1 cellular context compared by ENCODE assay signal in the genomic region with DNA sequence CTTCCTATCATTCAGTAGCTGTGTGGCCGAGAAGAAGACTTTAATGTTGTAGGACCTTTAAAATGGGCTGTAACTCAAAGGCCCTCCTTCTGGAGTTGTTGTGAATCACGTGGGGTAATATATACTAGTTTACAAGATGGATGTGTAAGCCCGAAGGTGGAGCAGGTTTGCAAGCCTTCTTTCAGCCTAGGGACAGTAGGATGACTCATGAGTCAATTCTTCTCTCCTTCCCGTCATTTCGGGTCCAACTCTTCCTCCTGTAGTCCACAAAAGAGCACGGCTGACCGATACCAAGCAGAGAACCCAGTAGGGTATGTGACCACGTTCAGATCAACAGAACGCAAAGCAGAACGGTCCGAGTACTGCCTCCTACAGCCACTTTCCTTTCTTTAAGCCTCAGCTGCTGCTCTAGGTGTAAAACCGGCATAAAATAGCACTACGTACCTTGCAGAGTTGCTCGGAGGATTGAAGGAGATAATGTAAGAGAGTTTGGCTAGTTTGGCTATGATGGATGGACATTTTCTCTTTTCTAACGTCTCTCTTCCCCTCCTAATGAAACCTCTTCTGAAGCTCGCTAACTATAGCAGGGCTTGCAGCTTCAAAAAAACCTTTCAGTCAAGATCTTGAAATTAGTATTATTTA.
A peak's percentile ranks its signal among the peaks of the same experiment; 100 is the strongest.
TF ChIP-seq lines count a peak whose summit lies in the region.

No MANE protein-coding gene starts in this region.

TF ChIP-seq in HepG2, 621 proteins besides CTCF, POLR2A, EP300 and RAD21 (continued from another document and continues in another):
- TF ChIP-seq ZNF282 (IDR thresholded peaks at IDR 0.05; ENCODE audit: partially characterized antibody) (no peak), ZNF709 (CRISPR knock-in tag; IDR thresholded peaks at IDR 0.05) (no peak; the same call in 1 of the 2 replicates), NFE2L2 (IDR thresholded peaks at IDR 0.05; ENCODE audit: low read length) (no peak), MAFF (IDR thresholded peaks at IDR 0.05; ENCODE audit: low read depth, low read length) (no peak), JUND (CRISPR knock-in tag; IDR thresholded peaks at IDR 0.05) (peak; percentile 35; the same call in 1 of the 2 replicates), ZNF563 (CRISPR knock-in tag; IDR thresholded peaks at IDR 0.05) (no peak), POGZ (CRISPR knock-in tag; IDR thresholded peaks at IDR 0.05) (0 out of 2 replicates have a peak, but pooled peaks have one; percentile 18), HDAC2 (CRISPR knock-in tag; IDR thresholded peaks at IDR 0.05) (peak; percentile 50; the same call in 1 of the 2 replicates), ZNF672 (CRISPR knock-in tag; IDR thresholded peaks at IDR 0.05) (no peak), ZNF678 (CRISPR knock-in tag; IDR thresholded peaks at IDR 0.05) (no peak), HDAC6 (IDR thresholded peaks at IDR 0.05; ENCODE audit: low read depth, low read length) (no peak), MBD4 (IDR thresholded peaks at IDR 0.05; ENCODE audit: borderline replicate concordance, low read length) (no peak), POLR2AphosphoS5 (IDR thresholded peaks at IDR 0.05; ENCODE audit: low read depth, low read length) (peak; percentile 44; the same call in 1 of the 2 replicates), FLYWCH1 (CRISPR knock-in tag; IDR thresholded peaks at IDR 0.05) (no peak), FIP1L1 (IDR thresholded peaks at IDR 0.05; ENCODE audit: borderline replicate concordance, insufficient read depth, low read depth, low read length) (no peak), FOSL1 (CRISPR knock-in tag; IDR thresholded peaks at IDR 0.05; ENCODE audit: borderline replicate concordance) (no peak), SOX5 (CRISPR knock-in tag; IDR thresholded peaks at IDR 0.05; ENCODE audit: borderline replicate concordance) (no peak), SETDB1 (CRISPR knock-in tag; IDR thresholded peaks at IDR 0.05; ENCODE audit: borderline replicate concordance) (no peak), MYC (CRISPR knock-in tag; IDR thresholded peaks at IDR 0.05; ENCODE audit: borderline replicate concordance) (0 out of 2 replicates have a peak, but pooled peaks have one; percentile 21), ZNF557 (CRISPR knock-in tag; IDR thresholded peaks at IDR 0.05) (no peak), TSC22D2 (CRISPR knock-in tag; IDR thresholded peaks at IDR 0.05; ENCODE audit: borderline replicate concordance) (no peak), CAMTA2 (CRISPR knock-in tag; IDR thresholded peaks at IDR 0.05; ENCODE audit: borderline replicate concordance) (no peak), KAT8 (CRISPR knock-in tag; IDR thresholded peaks at IDR 0.05) (peak; percentile 40; the same call in 1 of the 2 replicates), ZMYM2 (CRISPR knock-in tag; IDR thresholded peaks at IDR 0.05) (no peak; the same call in 1 of the 2 replicates), MAZ (IDR thresholded peaks at IDR 0.05; ENCODE audit: borderline replicate concordance, low read depth, low read length) (no peak), MAZ (CRISPR knock-in tag; IDR thresholded peaks at IDR 0.05; ENCODE audit: low read depth) (no peak), ZBTB7A (CRISPR knock-in tag; IDR thresholded peaks at IDR 0.05) (no peak), ARNT (IDR thresholded peaks at IDR 0.05) (no peak), NFIC (IDR thresholded peaks at IDR 0.05; ENCODE audit: low read length) (no peak), ZNF816 (CRISPR knock-in tag; IDR thresholded peaks at IDR 0.05; ENCODE audit: borderline replicate concordance) (no peak), ZFP82 (CRISPR knock-in tag; IDR thresholded peaks at IDR 0.05; ENCODE audit: borderline replicate concordance) (no peak), SNAPC2 (CRISPR knock-in tag; IDR thresholded peaks at IDR 0.05) (no peak), FOXK1 (CRISPR knock-in tag; IDR thresholded peaks at IDR 0.05; ENCODE audit: borderline replicate concordance, low read depth) (peak; percentile 16; the same call in 1 of the 2 replicates), ZBTB7B (CRISPR knock-in tag; IDR thresholded peaks at IDR 0.05) (no peak)
- TF ChIP-seq, protein P1, sequence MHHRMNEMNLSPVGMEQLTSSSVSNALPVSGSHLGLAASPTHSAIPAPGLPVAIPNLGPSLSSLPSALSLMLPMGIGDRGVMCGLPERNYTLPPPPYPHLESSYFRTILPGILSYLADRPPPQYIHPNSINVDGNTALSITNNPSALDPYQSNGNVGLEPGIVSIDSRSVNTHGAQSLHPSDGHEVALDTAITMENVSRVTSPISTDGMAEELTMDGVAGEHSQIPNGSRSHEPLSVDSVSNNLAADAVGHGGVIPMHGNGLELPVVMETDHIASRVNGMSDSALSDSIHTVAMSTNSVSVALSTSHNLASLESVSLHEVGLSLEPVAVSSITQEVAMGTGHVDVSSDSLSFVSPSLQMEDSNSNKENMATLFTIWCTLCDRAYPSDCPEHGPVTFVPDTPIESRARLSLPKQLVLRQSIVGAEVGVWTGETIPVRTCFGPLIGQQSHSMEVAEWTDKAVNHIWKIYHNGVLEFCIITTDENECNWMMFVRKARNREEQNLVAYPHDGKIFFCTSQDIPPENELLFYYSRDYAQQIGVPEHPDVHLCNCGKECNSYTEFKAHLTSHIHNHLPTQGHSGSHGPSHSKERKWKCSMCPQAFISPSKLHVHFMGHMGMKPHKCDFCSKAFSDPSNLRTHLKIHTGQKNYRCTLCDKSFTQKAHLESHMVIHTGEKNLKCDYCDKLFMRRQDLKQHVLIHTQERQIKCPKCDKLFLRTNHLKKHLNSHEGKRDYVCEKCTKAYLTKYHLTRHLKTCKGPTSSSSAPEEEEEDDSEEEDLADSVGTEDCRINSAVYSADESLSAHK (CRISPR knock-in tag; IDR thresholded peaks at IDR 0.05; ENCODE audit: borderline replicate concordance): no peak
- TF ChIP-seq, protein P2, sequence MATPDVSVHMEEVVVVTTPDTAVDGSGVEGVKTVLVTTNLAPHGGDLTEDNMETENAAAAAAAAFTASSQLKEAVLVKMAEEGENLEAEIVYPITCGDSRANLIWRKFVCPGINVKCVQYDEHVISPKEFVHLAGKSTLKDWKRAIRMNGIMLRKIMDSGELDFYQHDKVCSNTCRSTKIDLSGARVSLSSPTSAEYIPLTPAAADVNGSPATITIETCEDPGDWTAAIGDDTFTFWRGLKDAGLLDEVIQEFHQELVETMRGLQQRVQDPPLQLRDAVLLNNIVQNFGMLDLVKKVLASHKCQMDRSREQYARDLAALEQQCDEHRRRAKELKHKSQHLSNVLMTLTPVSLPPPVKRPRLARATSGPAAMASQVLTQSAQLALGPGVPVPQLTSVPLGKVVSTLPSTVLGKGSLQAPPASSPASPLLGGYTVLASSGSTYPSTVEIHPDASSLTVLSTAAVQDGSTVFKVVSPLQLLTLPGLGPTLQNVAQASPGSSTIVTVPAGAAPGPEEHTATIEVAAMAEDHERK (CRISPR knock-in tag; IDR thresholded peaks at IDR 0.05; ENCODE audit: low read depth): no peak
- TF ChIP-seq, protein P3, sequence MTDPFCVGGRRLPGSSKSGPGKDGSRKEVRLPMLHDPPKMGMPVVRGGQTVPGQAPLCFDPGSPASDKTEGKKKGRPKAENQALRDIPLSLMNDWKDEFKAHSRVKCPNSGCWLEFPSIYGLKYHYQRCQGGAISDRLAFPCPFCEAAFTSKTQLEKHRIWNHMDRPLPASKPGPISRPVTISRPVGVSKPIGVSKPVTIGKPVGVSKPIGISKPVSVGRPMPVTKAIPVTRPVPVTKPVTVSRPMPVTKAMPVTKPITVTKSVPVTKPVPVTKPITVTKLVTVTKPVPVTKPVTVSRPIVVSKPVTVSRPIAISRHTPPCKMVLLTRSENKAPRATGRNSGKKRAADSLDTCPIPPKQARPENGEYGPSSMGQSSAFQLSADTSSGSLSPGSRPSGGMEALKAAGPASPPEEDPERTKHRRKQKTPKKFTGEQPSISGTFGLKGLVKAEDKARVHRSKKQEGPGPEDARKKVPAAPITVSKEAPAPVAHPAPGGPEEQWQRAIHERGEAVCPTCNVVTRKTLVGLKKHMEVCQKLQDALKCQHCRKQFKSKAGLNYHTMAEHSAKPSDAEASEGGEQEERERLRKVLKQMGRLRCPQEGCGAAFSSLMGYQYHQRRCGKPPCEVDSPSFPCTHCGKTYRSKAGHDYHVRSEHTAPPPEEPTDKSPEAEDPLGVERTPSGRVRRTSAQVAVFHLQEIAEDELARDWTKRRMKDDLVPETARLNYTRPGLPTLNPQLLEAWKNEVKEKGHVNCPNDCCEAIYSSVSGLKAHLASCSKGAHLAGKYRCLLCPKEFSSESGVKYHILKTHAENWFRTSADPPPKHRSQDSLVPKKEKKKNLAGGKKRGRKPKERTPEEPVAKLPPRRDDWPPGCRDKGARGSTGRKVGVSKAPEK (CRISPR knock-in tag; IDR thresholded peaks at IDR 0.05; ENCODE audit: borderline replicate concordance): no peak
- TF ChIP-seq, protein P4, sequence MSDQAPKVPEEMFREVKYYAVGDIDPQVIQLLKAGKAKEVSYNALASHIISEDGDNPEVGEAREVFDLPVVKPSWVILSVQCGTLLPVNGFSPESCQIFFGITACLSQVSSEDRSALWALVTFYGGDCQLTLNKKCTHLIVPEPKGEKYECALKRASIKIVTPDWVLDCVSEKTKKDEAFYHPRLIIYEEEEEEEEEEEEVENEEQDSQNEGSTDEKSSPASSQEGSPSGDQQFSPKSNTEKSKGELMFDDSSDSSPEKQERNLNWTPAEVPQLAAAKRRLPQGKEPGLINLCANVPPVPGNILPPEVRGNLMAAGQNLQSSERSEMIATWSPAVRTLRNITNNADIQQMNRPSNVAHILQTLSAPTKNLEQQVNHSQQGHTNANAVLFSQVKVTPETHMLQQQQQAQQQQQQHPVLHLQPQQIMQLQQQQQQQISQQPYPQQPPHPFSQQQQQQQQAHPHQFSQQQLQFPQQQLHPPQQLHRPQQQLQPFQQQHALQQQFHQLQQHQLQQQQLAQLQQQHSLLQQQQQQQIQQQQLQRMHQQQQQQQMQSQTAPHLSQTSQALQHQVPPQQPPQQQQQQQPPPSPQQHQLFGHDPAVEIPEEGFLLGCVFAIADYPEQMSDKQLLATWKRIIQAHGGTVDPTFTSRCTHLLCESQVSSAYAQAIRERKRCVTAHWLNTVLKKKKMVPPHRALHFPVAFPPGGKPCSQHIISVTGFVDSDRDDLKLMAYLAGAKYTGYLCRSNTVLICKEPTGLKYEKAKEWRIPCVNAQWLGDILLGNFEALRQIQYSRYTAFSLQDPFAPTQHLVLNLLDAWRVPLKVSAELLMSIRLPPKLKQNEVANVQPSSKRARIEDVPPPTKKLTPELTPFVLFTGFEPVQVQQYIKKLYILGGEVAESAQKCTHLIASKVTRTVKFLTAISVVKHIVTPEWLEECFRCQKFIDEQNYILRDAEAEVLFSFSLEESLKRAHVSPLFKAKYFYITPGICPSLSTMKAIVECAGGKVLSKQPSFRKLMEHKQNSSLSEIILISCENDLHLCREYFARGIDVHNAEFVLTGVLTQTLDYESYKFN (CRISPR knock-in tag; conservative IDR thresholded peaks at IDR 0.05): no peak
- TF ChIP-seq, protein P5, sequence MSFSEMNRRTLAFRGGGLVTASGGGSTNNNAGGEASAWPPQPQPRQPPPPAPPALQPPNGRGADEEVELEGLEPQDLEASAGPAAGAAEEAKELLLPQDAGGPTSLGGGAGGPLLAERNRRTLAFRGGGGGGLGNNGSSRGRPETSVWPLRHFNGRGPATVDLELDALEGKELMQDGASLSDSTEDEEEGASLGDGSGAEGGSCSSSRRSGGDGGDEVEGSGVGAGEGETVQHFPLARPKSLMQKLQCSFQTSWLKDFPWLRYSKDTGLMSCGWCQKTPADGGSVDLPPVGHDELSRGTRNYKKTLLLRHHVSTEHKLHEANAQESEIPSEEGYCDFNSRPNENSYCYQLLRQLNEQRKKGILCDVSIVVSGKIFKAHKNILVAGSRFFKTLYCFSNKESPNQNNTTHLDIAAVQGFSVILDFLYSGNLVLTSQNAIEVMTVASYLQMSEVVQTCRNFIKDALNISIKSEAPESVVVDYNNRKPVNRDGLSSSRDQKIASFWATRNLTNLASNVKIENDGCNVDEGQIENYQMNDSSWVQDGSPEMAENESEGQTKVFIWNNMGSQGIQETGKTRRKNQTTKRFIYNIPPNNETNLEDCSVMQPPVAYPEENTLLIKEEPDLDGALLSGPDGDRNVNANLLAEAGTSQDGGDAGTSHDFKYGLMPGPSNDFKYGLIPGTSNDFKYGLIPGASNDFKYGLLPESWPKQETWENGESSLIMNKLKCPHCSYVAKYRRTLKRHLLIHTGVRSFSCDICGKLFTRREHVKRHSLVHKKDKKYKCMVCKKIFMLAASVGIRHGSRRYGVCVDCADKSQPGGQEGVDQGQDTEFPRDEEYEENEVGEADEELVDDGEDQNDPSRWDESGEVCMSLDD (CRISPR knock-in tag; IDR thresholded peaks at IDR 0.05; ENCODE audit: borderline replicate concordance): no peak
- TF ChIP-seq, protein P6, sequence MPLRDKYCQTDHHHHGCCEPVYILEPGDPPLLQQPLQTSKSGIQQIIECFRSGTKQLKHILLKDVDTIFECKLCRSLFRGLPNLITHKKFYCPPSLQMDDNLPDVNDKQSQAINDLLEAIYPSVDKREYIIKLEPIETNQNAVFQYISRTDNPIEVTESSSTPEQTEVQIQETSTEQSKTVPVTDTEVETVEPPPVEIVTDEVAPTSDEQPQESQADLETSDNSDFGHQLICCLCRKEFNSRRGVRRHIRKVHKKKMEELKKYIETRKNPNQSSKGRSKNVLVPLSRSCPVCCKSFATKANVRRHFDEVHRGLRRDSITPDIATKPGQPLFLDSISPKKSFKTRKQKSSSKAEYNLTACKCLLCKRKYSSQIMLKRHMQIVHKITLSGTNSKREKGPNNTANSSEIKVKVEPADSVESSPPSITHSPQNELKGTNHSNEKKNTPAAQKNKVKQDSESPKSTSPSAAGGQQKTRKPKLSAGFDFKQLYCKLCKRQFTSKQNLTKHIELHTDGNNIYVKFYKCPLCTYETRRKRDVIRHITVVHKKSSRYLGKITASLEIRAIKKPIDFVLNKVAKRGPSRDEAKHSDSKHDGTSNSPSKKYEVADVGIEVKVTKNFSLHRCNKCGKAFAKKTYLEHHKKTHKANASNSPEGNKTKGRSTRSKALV (CRISPR knock-in tag; IDR thresholded peaks at IDR 0.05): peak; percentile 54; the same call in 1 of the 2 replicates
- TF ChIP-seq, protein P7, sequence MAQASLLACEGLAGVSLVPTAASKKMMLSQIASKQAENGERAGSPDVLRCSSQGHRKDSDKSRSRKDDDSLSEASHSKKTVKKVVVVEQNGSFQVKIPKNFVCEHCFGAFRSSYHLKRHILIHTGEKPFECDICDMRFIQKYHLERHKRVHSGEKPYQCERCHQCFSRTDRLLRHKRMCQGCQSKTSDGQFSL (CRISPR knock-in tag; IDR thresholded peaks at IDR 0.05): no peak
- TF ChIP-seq, protein P8, sequence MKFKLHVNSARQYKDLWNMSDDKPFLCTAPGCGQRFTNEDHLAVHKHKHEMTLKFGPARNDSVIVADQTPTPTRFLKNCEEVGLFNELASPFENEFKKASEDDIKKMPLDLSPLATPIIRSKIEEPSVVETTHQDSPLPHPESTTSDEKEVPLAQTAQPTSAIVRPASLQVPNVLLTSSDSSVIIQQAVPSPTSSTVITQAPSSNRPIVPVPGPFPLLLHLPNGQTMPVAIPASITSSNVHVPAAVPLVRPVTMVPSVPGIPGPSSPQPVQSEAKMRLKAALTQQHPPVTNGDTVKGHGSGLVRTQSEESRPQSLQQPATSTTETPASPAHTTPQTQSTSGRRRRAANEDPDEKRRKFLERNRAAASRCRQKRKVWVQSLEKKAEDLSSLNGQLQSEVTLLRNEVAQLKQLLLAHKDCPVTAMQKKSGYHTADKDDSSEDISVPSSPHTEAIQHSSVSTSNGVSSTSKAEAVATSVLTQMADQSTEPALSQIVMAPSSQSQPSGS (CRISPR knock-in tag; IDR thresholded peaks at IDR 0.05): no peak
